ENCODE assay signal across 2 cellular contexts in genomic region chr2:39920318-39920775, GRCh38.
TF ChIP-seq lines count a peak whose summit lies in the region.

No MANE protein-coding gene starts in this region.

TF ChIP-seq in IMR-90, 13 proteins besides CTCF, POLR2A, EP300 and RAD21:
- TF ChIP-seq NFE2L2 (IDR thresholded peaks at IDR 0.05; ENCODE audit: low read depth, low read length) = no peak
- no peak for TF ChIP-seq FOS (IDR thresholded peaks at IDR 0.05; ENCODE audit: low read depth, low read length)
- no peak for TF ChIP-seq RCOR1 (IDR thresholded peaks at IDR 0.05; ENCODE audit: insufficient replicate concordance, low read length)
- TF ChIP-seq MXI1 (IDR thresholded peaks at IDR 0.05; ENCODE audit: borderline replicate concordance, low read depth, low read length) = no peak
- TF ChIP-seq RFX5 (IDR thresholded peaks at IDR 0.05; ENCODE audit: low read depth, low read length) = no peak
- TF ChIP-seq MAFK (IDR thresholded peaks at IDR 0.05; ENCODE audit: low read depth, low read length) = no peak
- TF ChIP-seq USF2 (IDR thresholded peaks at IDR 0.05; ENCODE audit: low read depth, low read length) = no peak
- TF ChIP-seq MAZ (IDR thresholded peaks at IDR 0.05; ENCODE audit: borderline replicate concordance, low read depth, low read length) = no peak

TF ChIP-seq in WTC11, 78 proteins besides CTCF, POLR2A, EP300 and RAD21:
- TF ChIP-seq ESRRA (CRISPR knock-in tag; IDR thresholded peaks at IDR 0.05; ENCODE audit: borderline replicate concordance) (no peak), FOXP4 (CRISPR knock-in tag; IDR thresholded peaks at IDR 0.05) (no peak), ZBTB43 (CRISPR knock-in tag; IDR thresholded peaks at IDR 0.05) (no peak), OVOL2 (CRISPR knock-in tag; IDR thresholded peaks at IDR 0.05; ENCODE audit: borderline replicate concordance) (no peak), GRHL2 (CRISPR knock-in tag; IDR thresholded peaks at IDR 0.05; ENCODE audit: insufficient replicate concordance, severe bottlenecking) (no peak), ZNF416 (CRISPR knock-in tag; IDR thresholded peaks at IDR 0.05) (no peak), TEAD1 (CRISPR knock-in tag; IDR thresholded peaks at IDR 0.05) (no peak), ETV6 (CRISPR knock-in tag; IDR thresholded peaks at IDR 0.05) (no peak), ZNF671 (CRISPR knock-in tag; IDR thresholded peaks at IDR 0.05) (no peak), SMAD3 (CRISPR knock-in tag; IDR thresholded peaks at IDR 0.05; ENCODE audit: borderline replicate concordance) (no peak), CREB1 (CRISPR knock-in tag; IDR thresholded peaks at IDR 0.05) (no peak), ARID4B (CRISPR knock-in tag; IDR thresholded peaks at IDR 0.05; ENCODE audit: borderline replicate concordance) (no peak), USF2 (CRISPR knock-in tag; IDR thresholded peaks at IDR 0.05) (no peak), ZNF232 (CRISPR knock-in tag; IDR thresholded peaks at IDR 0.05) (no peak), NFE2L1 (CRISPR knock-in tag; IDR thresholded peaks at IDR 0.05) (no peak), ATF3 (CRISPR knock-in tag; conservative IDR thresholded peaks at IDR 0.05) (no peak), CDX4 (CRISPR knock-in tag; IDR thresholded peaks at IDR 0.05; ENCODE audit: borderline replicate concordance) (no peak)
